Comparison of ENCODE assay signal across 8 cellular contexts in the genomic region with DNA sequence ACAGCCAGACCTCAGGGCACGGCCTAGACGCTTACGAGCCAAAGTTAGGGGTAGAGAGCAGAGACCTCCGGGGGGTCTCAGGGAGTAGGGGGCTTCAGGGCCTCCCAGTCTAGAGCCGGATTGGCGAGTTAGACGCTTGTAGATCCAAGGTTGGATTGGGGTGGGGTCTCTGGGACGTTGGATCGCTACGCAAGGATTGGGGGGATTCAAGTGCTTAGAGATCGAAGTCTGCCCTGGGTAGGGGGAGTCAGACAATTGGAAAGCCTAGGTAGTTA. TPM values are rescaled to one million over a fixed set of nuclear protein-coding genes. Genes with fewer than 3 reads are reported as not detected.
DNase-seq lines count a peak whose midpoint lies in the region; ATAC-seq, FAIRE-seq and TF ChIP-seq lines count a peak whose summit lies in the region.

No MANE protein-coding gene starts in this region.

- no peaks in the 10 kb centered on the region for H3K9me3 ChIP-seq in CD8-positive, alpha-beta memory T cell (ENCODE audit: low read length)
- no peaks in the 10 kb centered on the region for H3K9me3 ChIP-seq in mucosa of rectum (ENCODE audit: control insufficient read depth in 2 of 2, low read length in 2 of 2)

- no peaks in the 10 kb centered on the region for H3K9me3 Mint-ChIP-seq in CD8-positive, alpha-beta memory T cell
- H3K9me3 Mint-ChIP-seq in chondrocyte (ENCODE audit: low read depth) = no peaks in the 10 kb centered on the region

- TF ChIP-seq CTCF in chondrocyte (IDR thresholded peaks at IDR 0.05) = no peak

- POLR2A ChIA-PET in CD8-positive, alpha-beta memory T cell (lab: Charles Lee) = interaction anchor here (0.6 to 2.0 kb wide), 10 partner anchors 8 to 414 kb away, joined by 3 to 17 read pairs (median 5); a partner anchor contains a TSS

- peak overlapping the region; percentile 97 for H3K27ac ChIP-seq in CD8-positive, alpha-beta memory T cell (ENCODE audit: low read depth, low read length)
- H3K27ac ChIP-seq in mucosa of rectum (ENCODE audit: low read depth in 2 of 2, low read length in 2 of 2) = peak overlapping the region; percentile 95 to 99

- DNase-seq in CD8-positive, alpha-beta memory T cell = peak in 1 of 5 donors; percentile 58
- DNase-seq in NCI-H1694 (lab: John Stamatoyannopoulos, UW) (peak; percentile 42), chondrocyte (ENCODE audit: low spot score) (no peak), cerebellar nuclear complex (lab: John Stamatoyannopoulos, UW) (no peak), RCC 7860 (ENCODE audit: low spot score) (no peak)
- no peak for DNase-seq in activated CD4-positive, alpha-beta T cell treated with anti-CD3 and anti-CD28 coated beads for 1 hour

- peak overlapping the region; percentile 95 for H3K4me3 ChIP-seq in CD8-positive, alpha-beta memory T cell (ENCODE audit: low read length)
- peak overlapping the region; percentile 80 to 97 for H3K4me3 ChIP-seq in mucosa of rectum (ENCODE audit: low read length in 2 of 2)

- peak overlapping the region; percentile 98 to 100 (median 100) for H3K27ac Mint-ChIP-seq in CD8-positive, alpha-beta memory T cell
- H3K27ac Mint-ChIP-seq in chondrocyte (ENCODE audit: unreplicated experiment) = peak overlapping the region; percentile 99

- no peaks in the 10 kb centered on the region for H3K36me3 ChIP-seq in CD8-positive, alpha-beta memory T cell (ENCODE audit: insufficient read depth, low read length)
- no peaks in the 10 kb centered on the region for H3K36me3 ChIP-seq in mucosa of rectum (ENCODE audit: control insufficient read depth in 2 of 2, insufficient read depth in 2 of 2, low read length in 2 of 2)

- peaks cover 0 to 30% (median 1%) of the 10 kb centered on the region in 3 donors for H3K36me3 Mint-ChIP-seq in CD8-positive, alpha-beta memory T cell
- no peaks in the 10 kb centered on the region for H3K36me3 Mint-ChIP-seq in chondrocyte (ENCODE audit: low read depth)

- peaks cover 0 to 3% of the 10 kb centered on the region in 2 donors for H3K27me3 Mint-ChIP-seq in CD8-positive, alpha-beta memory T cell
- H3K27me3 Mint-ChIP-seq in chondrocyte (ENCODE audit: low read depth) = no peaks in the 10 kb centered on the region

- peaks cover 28 to 49% (median 45%) of the 10 kb centered on the region in 3 donors for H3K4me1 Mint-ChIP-seq in CD8-positive, alpha-beta memory T cell
- H3K4me1 Mint-ChIP-seq in chondrocyte (ENCODE audit: low read depth) = peaks cover 46% of the 10 kb centered on the region

- H3K4me3 Mint-ChIP-seq in CD8-positive, alpha-beta memory T cell = peak overlapping the region; percentile 93 to 100 (median 98)
- peak overlapping the region; percentile 96 for H3K4me3 Mint-ChIP-seq in chondrocyte (ENCODE audit: unreplicated experiment)

- no peak for ATAC-seq in GM19035 (IDR thresholded peaks at IDR 0.05; ENCODE audit: unreplicated experiment)

- CTCF ChIA-PET in CD8-positive, alpha-beta memory T cell (lab: Charles Lee) = interaction anchor here (0.8 to 4.9 kb wide), 9 partner anchors 9 to 415 kb away, joined by 3 to 30 read pairs (median 5); a partner anchor contains a TSS

- FAIRE-seq in RCC 7860 (lab: Jason Lieb, UNC) = no peak

- H3K4me1 ChIP-seq in CD8-positive, alpha-beta memory T cell (ENCODE audit: insufficient read depth, low read length) = peaks cover 36% of the 10 kb centered on the region
- peaks cover 5 to 13% of the 10 kb centered on the region in 2 donors for H3K4me1 ChIP-seq in mucosa of rectum (ENCODE audit: control insufficient read depth in 2 of 2, insufficient read depth in 2 of 2, low read length in 2 of 2)

- peak overlapping the region; percentile 89 to 98 for H3K9ac ChIP-seq in mucosa of rectum (ENCODE audit: low read depth in 1 of 2, low read length in 2 of 2)

- H3K27me3 ChIP-seq in CD8-positive, alpha-beta memory T cell (ENCODE audit: insufficient read depth, low read length, poor library complexity, severe bottlenecking) = no peaks in the 10 kb centered on the region
- no peaks in the 10 kb centered on the region for H3K27me3 ChIP-seq in mucosa of rectum (ENCODE audit: control insufficient read depth in 2 of 2, insufficient read depth in 2 of 2, low read length in 2 of 2)

RNA-seq across cellular contexts. Expression of a gene that starts 0.4 kb away (rescaled TPM):
- total RNA-seq in CD8-positive, alpha-beta memory T cell = 10 to 100 TPM; 69.2 to 72.8 TPM
- 24.9 TPM for polyA plus RNA-seq in CD8-positive, alpha-beta memory T cell
- total RNA-seq in chondrocyte = 44.5 to 58.1 TPM (median 50.4 TPM) in 3 replicates

RNA-seq across cellular contexts. Expression of a gene that starts 41.1 kb away (rescaled TPM):
- 10 to 100 TPM; 15.3 to 18.6 TPM for total RNA-seq in CD8-positive, alpha-beta memory T cell
- 6.8 TPM for polyA plus RNA-seq in CD8-positive, alpha-beta memory T cell
- 10.2 to 32.8 TPM (median 31.3 TPM) in 3 replicates for total RNA-seq in chondrocyte
